In the genomic region with DNA sequence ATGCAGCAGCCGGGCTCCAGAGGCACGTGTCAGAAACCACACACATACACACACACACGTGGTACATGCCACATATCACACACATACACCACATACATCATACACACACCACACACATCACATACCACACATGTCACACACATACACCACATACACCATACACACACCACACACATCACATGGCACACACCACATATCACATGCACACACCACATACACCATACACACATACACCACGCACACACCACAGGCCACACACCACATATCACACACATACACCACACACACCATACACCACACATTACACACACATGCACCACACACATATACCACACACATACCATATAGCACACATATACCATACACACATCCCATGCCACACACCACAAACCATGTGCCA, we compare ENCODE assay signal across 18 cellular contexts.
DNase-seq lines count a peak whose midpoint lies in the region; ATAC-seq and TF ChIP-seq lines count a peak whose summit lies in the region.
"Had no signal": no experiment of that assay in that cellular context is flagged by ENCODE, and none has a peak within 500 bp of the region (broad histone marks: within the 10 kb centered on the region; RNA-seq: fewer than 3 reads in every experiment).

No MANE protein-coding gene starts in this region.

- no peak for TF ChIP-seq CTCF in WTC11 (IDR thresholded peaks at IDR 0.05)

- no peak for DNase-seq in activated naive CD8-positive, alpha-beta T cell treated with anti-CD3 and anti-CD28 coated beads, Interleukin-2, amount 10 ng/mL, durations not matched to agents 7 days and 5 days
- no peak for DNase-seq in activated naive CD8-positive, alpha-beta T cell treated with anti-CD3 and anti-CD28 coated beads for 36 hours
- DNase-seq in WTC11 (ENCODE audit: low spot score) (no peak), NCI-H2107 (lab: John Stamatoyannopoulos, UW) (no peak), NCI-H2107 treated with DMSO at 0.1 percent for 48 hours (lab: John Stamatoyannopoulos, UW; ENCODE audit: unreplicated experiment) (no peak), AML-193 (lab: John Stamatoyannopoulos, UW) (no peak)
- DNase-seq in natural killer cell treated with Interleukin-12 subunit alpha and Interleukin-12 subunit beta and Interleukin-15 and Interleukin-18, amount 100 ng/mL, for 72 hours (ENCODE audit: low spot score), result no peak
- DNase-seq in activated naive CD4-positive, alpha-beta T cell treated with Interleukin-2 at 50 U/mL for 16 hours, result no peak
- DNase-seq: BE2C; CD4-positive, alpha-beta memory T cell; DMS153; GDM1; MM.1S; NCI-H1694 treated with DMSO at 0.1 percent for 48 hours; NCI-H2227 treated with DMSO at 0.1 percent for 48 hours; NCI-H524; SJCRH30 had no signal

- H3K36me3 Mint-ChIP-seq in activated naive CD8-positive, alpha-beta T cell treated with anti-CD3 and anti-CD28 coated beads, Interleukin-2, amount 10 ng/mL, durations not matched to agents 7 days and 5 days, result no peaks in the 10 kb centered on the region
- no peaks in the 10 kb centered on the region for H3K36me3 Mint-ChIP-seq in activated naive CD8-positive, alpha-beta T cell treated with anti-CD3 and anti-CD28 coated beads for 36 hours
- no peaks in the 10 kb centered on the region for H3K36me3 Mint-ChIP-seq in WTC11
- no peaks in the 10 kb centered on the region for H3K36me3 Mint-ChIP-seq in natural killer cell treated with Interleukin-12 subunit alpha and Interleukin-12 subunit beta and Interleukin-15 and Interleukin-18, amount 100 ng/mL, for 72 hours
- H3K36me3 Mint-ChIP-seq: CD4-positive, alpha-beta memory T cell had no signal

- ATAC-seq in activated naive CD8-positive, alpha-beta T cell treated with anti-CD3 and anti-CD28 coated beads, Interleukin-2, amount 10 ng/mL, durations not matched to agents 7 days and 5 days (ENCODE audit: low read depth), result no peak
- no peak for ATAC-seq in WTC11
- ATAC-seq in natural killer cell treated with Interleukin-12 subunit alpha and Interleukin-12 subunit beta and Interleukin-15 and Interleukin-18, amount 100 ng/mL, for 72 hours, result peak; percentile 7 to 57
- ATAC-seq: Panc1 had no signal

- POLR2A ChIA-PET in activated naive CD8-positive, alpha-beta T cell treated with anti-CD3 and anti-CD28 coated beads, Interleukin-2, amount 10 ng/mL, durations not matched to agents 7 days and 5 days (lab: Charles Lee), result no interaction called here
- POLR2A ChIA-PET in WTC11 (lab: Charles Lee), result no interaction called here

- peaks cover 24% of the 10 kb centered on the region for H3K27me3 Mint-ChIP-seq in activated naive CD8-positive, alpha-beta T cell treated with anti-CD3 and anti-CD28 coated beads, Interleukin-2, amount 10 ng/mL, durations not matched to agents 7 days and 5 days
- H3K27me3 Mint-ChIP-seq in activated naive CD8-positive, alpha-beta T cell treated with anti-CD3 and anti-CD28 coated beads for 36 hours, result peaks cover 4% of the 10 kb centered on the region
- peaks cover 2% of the 10 kb centered on the region; the same call in 1 of the 2 replicates for H3K27me3 Mint-ChIP-seq in WTC11 (ENCODE audit: low read depth)
- H3K27me3 Mint-ChIP-seq in natural killer cell treated with Interleukin-12 subunit alpha and Interleukin-12 subunit beta and Interleukin-15 and Interleukin-18, amount 100 ng/mL, for 72 hours, result peaks cover 20 to 28% of the 10 kb centered on the region in 2 donors

- peaks cover 6% of the 10 kb centered on the region for H3K4me1 Mint-ChIP-seq in activated naive CD8-positive, alpha-beta T cell treated with anti-CD3 and anti-CD28 coated beads, Interleukin-2, amount 10 ng/mL, durations not matched to agents 7 days and 5 days
- H3K4me1 Mint-ChIP-seq in activated naive CD8-positive, alpha-beta T cell treated with anti-CD3 and anti-CD28 coated beads for 36 hours, result no peaks in the 10 kb centered on the region
- H3K4me1 Mint-ChIP-seq in WTC11, result peaks cover 6% of the 10 kb centered on the region; the same call in 1 of the 2 replicates
- H3K4me1 Mint-ChIP-seq in natural killer cell treated with Interleukin-12 subunit alpha and Interleukin-12 subunit beta and Interleukin-15 and Interleukin-18, amount 100 ng/mL, for 72 hours (ENCODE audit: low read depth in 2 of 2), result peaks cover 18 to 33% of the 10 kb centered on the region in 2 donors
- H3K4me1 Mint-ChIP-seq: CD4-positive, alpha-beta memory T cell had no signal

- peaks cover 4% of the 10 kb centered on the region for H3K9me3 Mint-ChIP-seq in activated naive CD8-positive, alpha-beta T cell treated with anti-CD3 and anti-CD28 coated beads, Interleukin-2, amount 10 ng/mL, durations not matched to agents 7 days and 5 days
- no peaks in the 10 kb centered on the region for H3K9me3 Mint-ChIP-seq in activated naive CD8-positive, alpha-beta T cell treated with anti-CD3 and anti-CD28 coated beads for 36 hours
- no peaks in the 10 kb centered on the region for H3K9me3 Mint-ChIP-seq in WTC11
- no peaks in the 10 kb centered on the region for H3K9me3 Mint-ChIP-seq in natural killer cell treated with Interleukin-12 subunit alpha and Interleukin-12 subunit beta and Interleukin-15 and Interleukin-18, amount 100 ng/mL, for 72 hours
- H3K9me3 Mint-ChIP-seq: CD4-positive, alpha-beta memory T cell had no signal

- no peak overlapping the region for H3K4me3 Mint-ChIP-seq in activated naive CD8-positive, alpha-beta T cell treated with anti-CD3 and anti-CD28 coated beads, Interleukin-2, amount 10 ng/mL, durations not matched to agents 7 days and 5 days
- H3K4me3 Mint-ChIP-seq in activated naive CD8-positive, alpha-beta T cell treated with anti-CD3 and anti-CD28 coated beads for 36 hours, result no peak overlapping the region
- H3K4me3 Mint-ChIP-seq in WTC11, result no peak overlapping the region
- peak overlapping the region; percentile 26 for H3K4me3 Mint-ChIP-seq in natural killer cell treated with Interleukin-12 subunit alpha and Interleukin-12 subunit beta and Interleukin-15 and Interleukin-18, amount 100 ng/mL, for 72 hours
- H3K4me3 Mint-ChIP-seq: CD4-positive, alpha-beta memory T cell had no signal

- H3K27ac Mint-ChIP-seq in activated naive CD8-positive, alpha-beta T cell treated with anti-CD3 and anti-CD28 coated beads, Interleukin-2, amount 10 ng/mL, durations not matched to agents 7 days and 5 days, result peak overlapping the region; percentile 31
- H3K27ac Mint-ChIP-seq in activated naive CD8-positive, alpha-beta T cell treated with anti-CD3 and anti-CD28 coated beads for 36 hours, result no peak overlapping the region
- H3K27ac Mint-ChIP-seq in WTC11, result peak overlapping the region; percentile 26; the same call in 1 of the 2 replicates
- H3K27ac Mint-ChIP-seq in natural killer cell treated with Interleukin-12 subunit alpha and Interleukin-12 subunit beta and Interleukin-15 and Interleukin-18, amount 100 ng/mL, for 72 hours, result peak overlapping the region in 1 of 2 donors; percentile 4
- H3K27ac Mint-ChIP-seq: CD4-positive, alpha-beta memory T cell had no signal

- CTCF ChIA-PET in WTC11 (lab: Charles Lee), result no interaction called here

TF ChIP-seq in WTC11, 78 proteins besides CTCF, POLR2A, EP300 and RAD21:
- TF ChIP-seq, protein P1, sequence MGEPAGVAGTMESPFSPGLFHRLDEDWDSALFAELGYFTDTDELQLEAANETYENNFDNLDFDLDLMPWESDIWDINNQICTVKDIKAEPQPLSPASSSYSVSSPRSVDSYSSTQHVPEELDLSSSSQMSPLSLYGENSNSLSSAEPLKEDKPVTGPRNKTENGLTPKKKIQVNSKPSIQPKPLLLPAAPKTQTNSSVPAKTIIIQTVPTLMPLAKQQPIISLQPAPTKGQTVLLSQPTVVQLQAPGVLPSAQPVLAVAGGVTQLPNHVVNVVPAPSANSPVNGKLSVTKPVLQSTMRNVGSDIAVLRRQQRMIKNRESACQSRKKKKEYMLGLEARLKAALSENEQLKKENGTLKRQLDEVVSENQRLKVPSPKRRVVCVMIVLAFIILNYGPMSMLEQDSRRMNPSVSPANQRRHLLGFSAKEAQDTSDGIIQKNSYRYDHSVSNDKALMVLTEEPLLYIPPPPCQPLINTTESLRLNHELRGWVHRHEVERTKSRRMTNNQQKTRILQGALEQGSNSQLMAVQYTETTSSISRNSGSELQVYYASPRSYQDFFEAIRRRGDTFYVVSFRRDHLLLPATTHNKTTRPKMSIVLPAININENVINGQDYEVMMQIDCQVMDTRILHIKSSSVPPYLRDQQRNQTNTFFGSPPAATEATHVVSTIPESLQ (CRISPR knock-in tag; IDR thresholded peaks at IDR 0.05), result no peak

Comparison
In these comparisons a context has a peak if more than half of its experiments do, and no peak if none do; other contexts are left out.
1. ATAC-seq: peak in natural killer cell treated with Interleukin-12 subunit alpha and Interleukin-12 subunit beta and Interleukin-15 and Interleukin-18, amount 100 ng/mL, for 72 hours (2 of 2); none in activated naive CD8-positive, alpha-beta T cell treated with anti-CD3 and anti-CD28 coated beads, Interleukin-2, amount 10 ng/mL, durations not matched to agents 7 days and 5 days (single experiment) and WTC11 (single experiment).